13 cellular contexts compared by ENCODE assay signal in genomic region chr9:131601683-131602181, GRCh38.
"Had no signal": no experiment of that assay in that cellular context is flagged by ENCODE, and none has a peak within 500 bp of the region (broad histone marks: within the 10 kb centered on the region; RNA-seq: fewer than 3 reads in every experiment).

No MANE protein-coding gene starts in this region.

- H3K4me1 Mint-ChIP-seq: activated CD4-positive, alpha-beta memory T cell treated with anti-CD3 and anti-CD28 coated beads, Interleukin-2, amount 10 ng/mL, durations not matched to agents 7 days and 5 days; mesothelial cell of epicardium had no signal

- ATAC-seq: esophagus mucosa; left colon; lower lobe of right lung; stimulated activated naive CD8-positive, alpha-beta T cell treated with anti-CD3 and anti-CD28 coated beads, Interleukin-15, Interleukin-2, amounts not matched to agents 100 U/mL and 50 U/mL, for 24 hours had no signal

- H3K4me3 ChIP-seq: dorsolateral prefrontal cortex, lower lobe of right lung, suprapubic skin had no signal

- H3K4me1 ChIP-seq: suprapubic skin had no signal

- H3K9me3 ChIP-seq: lower lobe of right lung, suprapubic skin had no signal

- H3K27me3 ChIP-seq: dorsolateral prefrontal cortex, suprapubic skin had no signal

- H3K27ac Mint-ChIP-seq: activated CD4-positive, alpha-beta memory T cell treated with anti-CD3 and anti-CD28 coated beads, Interleukin-2, amount 10 ng/mL, durations not matched to agents 7 days and 5 days; mesothelial cell of epicardium; type B pancreatic cell had no signal

- H3K27ac ChIP-seq: lower lobe of right lung, suprapubic skin had no signal

- DNase-seq: activated CD4-positive, alpha-beta memory T cell treated with anti-CD3 and anti-CD28 coated beads, Interleukin-2, amount 10 ng/mL, durations not matched to agents 7 days and 5 days; activated CD4-positive, alpha-beta T cell treated with anti-CD3 and anti-CD28 coated beads for 1 hour; activated naive CD4-positive, alpha-beta T cell treated with Interleukin-2 at 50 U/mL for 16 hours; dorsolateral prefrontal cortex; left colon; lower lobe of right lung; stimulated activated CD4-positive, alpha-beta T cell treated with anti-CD3 and anti-CD28 coated beads, Interleukin-4, amount 100 ng/mL, for 24 hours; stimulated activated naive CD8-positive, alpha-beta T cell treated with anti-CD3 and anti-CD28 coated beads, Interleukin-15, Interleukin-2, amounts not matched to agents 100 U/mL and 50 U/mL, for 24 hours; T1000 had no signal

- H3K4me3 Mint-ChIP-seq: activated CD4-positive, alpha-beta memory T cell treated with anti-CD3 and anti-CD28 coated beads, Interleukin-2, amount 10 ng/mL, durations not matched to agents 7 days and 5 days; mesothelial cell of epicardium; type B pancreatic cell had no signal

- H3K9me3 Mint-ChIP-seq: activated CD4-positive, alpha-beta memory T cell treated with anti-CD3 and anti-CD28 coated beads, Interleukin-2, amount 10 ng/mL, durations not matched to agents 7 days and 5 days; mesothelial cell of epicardium; type B pancreatic cell had no signal

- H3K27me3 Mint-ChIP-seq: activated CD4-positive, alpha-beta memory T cell treated with anti-CD3 and anti-CD28 coated beads, Interleukin-2, amount 10 ng/mL, durations not matched to agents 7 days and 5 days; type B pancreatic cell had no signal
